ENCODE assay signal across 25 cellular contexts in genomic region chr3:193080821-193081220, GRCh38.
"Had no signal": no experiment of that assay in that cellular context is flagged by ENCODE, and none has a peak within 500 bp of the region (broad histone marks: within the 10 kb centered on the region; RNA-seq: fewer than 3 reads in every experiment).

No MANE protein-coding gene starts in this region.

- H3K4me1 Mint-ChIP-seq: naive B cell; stimulated activated memory B cell treated with anti-CD40 and anti-IgM and Interleukin-4, amounts not matched to agents 10 μg/mL and 1 μg/mL and 100 μg/mL, for 72 hours had no signal

- ATAC-seq: foreskin keratinocyte; gastroesophageal sphincter; heart left ventricle; left colon; left ventricle myocardium superior; lower lobe of right lung; mucosa of descending colon; natural killer cell treated with Interleukin-12 subunit alpha and Interleukin-12 subunit beta and Interleukin-15 and Interleukin-18, amount 100 ng/mL, for 72 hours; psoas muscle; right cardiac atrium; stimulated activated memory B cell treated with anti-CD40 and anti-IgM and Interleukin-4, amounts not matched to agents 10 μg/mL and 1 μg/mL and 100 μg/mL, for 72 hours; upper lobe of right lung had no signal

- H3K4me3 Mint-ChIP-seq: mesothelial cell of epicardium; naive B cell; natural killer cell treated with Interleukin-12 subunit alpha and Interleukin-12 subunit beta and Interleukin-15 and Interleukin-18, amount 100 ng/mL, for 72 hours; stimulated activated memory B cell treated with anti-CD40 and anti-IgM and Interleukin-4, amounts not matched to agents 10 μg/mL and 1 μg/mL and 100 μg/mL, for 72 hours; stimulated activated naive CD8-positive, alpha-beta T cell treated with anti-CD3 and anti-CD28 coated beads, Interleukin-15, Interleukin-2, amounts not matched to agents 100 ng/mL and 50 ng/mL, for 24 hours had no signal

- DNase-seq: dermis blood vessel endothelial cell; effector memory CD4-positive, alpha-beta T cell; foreskin keratinocyte; heart left ventricle; left colon; left ventricle myocardium superior; lower lobe of right lung; mucosa of descending colon; naive B cell; occipital lobe; ovary; posterior cingulate gyrus; psoas muscle; right cardiac atrium; sigmoid colon; spleen; stimulated activated CD4-positive, alpha-beta T cell treated with anti-CD3 and anti-CD28 coated beads, Interleukin-4, amount 100 ng/mL, for 4 hours; upper lobe of right lung; uterus had no signal

- H3K27me3 Mint-ChIP-seq: naive B cell; natural killer cell treated with Interleukin-12 subunit alpha and Interleukin-12 subunit beta and Interleukin-15 and Interleukin-18, amount 100 ng/mL, for 72 hours; stimulated activated memory B cell treated with anti-CD40 and anti-IgM and Interleukin-4, amounts not matched to agents 10 μg/mL and 1 μg/mL and 100 μg/mL, for 72 hours had no signal

- H3K27ac Mint-ChIP-seq: mesothelial cell of epicardium; naive B cell; natural killer cell treated with Interleukin-12 subunit alpha and Interleukin-12 subunit beta and Interleukin-15 and Interleukin-18, amount 100 ng/mL, for 72 hours; stimulated activated memory B cell treated with anti-CD40 and anti-IgM and Interleukin-4, amounts not matched to agents 10 μg/mL and 1 μg/mL and 100 μg/mL, for 72 hours; stimulated activated naive CD8-positive, alpha-beta T cell treated with anti-CD3 and anti-CD28 coated beads, Interleukin-15, Interleukin-2, amounts not matched to agents 100 ng/mL and 50 ng/mL, for 24 hours had no signal

- H3K36me3 Mint-ChIP-seq: mesothelial cell of epicardium; naive B cell; natural killer cell treated with Interleukin-12 subunit alpha and Interleukin-12 subunit beta and Interleukin-15 and Interleukin-18, amount 100 ng/mL, for 72 hours; stimulated activated memory B cell treated with anti-CD40 and anti-IgM and Interleukin-4, amounts not matched to agents 10 μg/mL and 1 μg/mL and 100 μg/mL, for 72 hours had no signal

- FAIRE-seq: endothelial cell of umbilical vein had no signal
